Comparison of ENCODE assay signal across 13 cellular contexts in genomic region chr21:45629046-45629981, GRCh38.
"Had no signal": no experiment of that assay in that cellular context is flagged by ENCODE, and none has a peak within 500 bp of the region (broad histone marks: within the 10 kb centered on the region; RNA-seq: fewer than 3 reads in every experiment).

No MANE protein-coding gene starts in this region.

- H2AFZ ChIP-seq: hepatocyte had no signal

- DNase-seq: activated CD4-positive, CD25-positive, alpha-beta regulatory T cell treated with anti-CD3 and anti-CD28 coated beads, Interleukin-2, amount 50 U/mL, for 72 hours; activated naive CD4-positive, alpha-beta T cell treated with anti-CD3 and anti-CD28 coated beads, Interleukin-2, amount 10 ng/mL, durations not matched to agents 7 days and 5 days; esophagus squamous epithelium; left ventricle myocardium inferior; mesenchymal stem cell; occipital lobe; T-cell; T-helper 9 cell had no signal

- H3K4me2 ChIP-seq: hepatocyte had no signal

- ATAC-seq: activated T-helper 17 cell treated with anti-CD3 and anti-CD28 coated beads, Interleukin-2, amount 50 U/mL, for 72 hours; sciatic nerve had no signal

- H3K36me3 ChIP-seq: adrenal gland, esophagus squamous epithelium, left ventricle myocardium inferior, suprapubic skin had no signal

- H3K4me1 ChIP-seq: adrenal gland, esophagus squamous epithelium, left ventricle myocardium inferior, suprapubic skin had no signal

- H3K27me3 ChIP-seq: adrenal gland had no signal

- H3K27ac ChIP-seq: adrenal gland, esophagus squamous epithelium, hepatocyte, left ventricle myocardium inferior, suprapubic skin had no signal

- H3K4me3 ChIP-seq: adrenal gland, esophagus squamous epithelium, hepatocyte, left ventricle myocardium inferior, suprapubic skin had no signal

- H3K9me3 ChIP-seq: adrenal gland, esophagus squamous epithelium, left ventricle myocardium inferior, suprapubic skin had no signal
